Comparison of ENCODE assay signal across 26 cellular contexts in the genomic region with DNA sequence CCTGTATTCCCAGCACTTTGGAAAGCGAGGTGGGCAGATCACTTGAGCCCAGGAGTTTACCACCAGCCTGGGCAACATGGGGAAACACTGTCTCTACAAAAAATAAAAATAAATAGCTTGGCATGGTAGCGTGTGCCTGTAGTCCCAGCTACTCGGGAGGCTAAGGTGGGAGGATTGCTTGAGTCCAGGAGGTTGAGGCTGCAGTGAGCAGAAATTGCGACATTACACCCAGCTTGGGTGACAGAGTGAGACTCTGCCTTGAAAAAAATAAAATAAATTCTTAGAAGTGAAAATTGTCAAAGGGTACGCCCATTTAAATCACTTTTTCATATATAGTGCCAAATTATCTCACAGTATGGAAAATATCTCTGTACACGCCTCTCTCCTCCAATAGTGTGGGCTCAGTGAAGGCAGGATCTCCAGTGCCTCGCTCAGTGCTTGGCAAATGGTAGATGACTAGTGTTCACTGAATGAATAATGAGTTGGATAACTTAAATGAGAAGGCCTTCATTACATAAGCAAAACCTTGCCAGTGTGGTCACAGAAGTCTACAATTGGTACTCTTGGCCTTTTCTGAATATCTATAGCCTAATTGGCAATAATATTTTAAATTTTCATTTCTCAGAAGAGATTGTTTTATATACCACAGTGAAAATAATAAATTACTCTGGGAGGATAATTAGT. TPM values are rescaled to one million over a fixed set of nuclear protein-coding genes. Genes with fewer than 3 reads are reported as not detected.
DNase-seq lines count a peak whose midpoint lies in the region; ATAC-seq and TF ChIP-seq lines count a peak whose summit lies in the region.
"Had no signal": no experiment of that assay in that cellular context is flagged by ENCODE, and none has a peak within 500 bp of the region (broad histone marks: within the 10 kb centered on the region; RNA-seq: fewer than 3 reads in every experiment).

No MANE protein-coding gene starts in this region.

- H3K4me2 ChIP-seq in hepatocyte, result peak overlapping the region; percentile 15

- DNase-seq in MCF 10A (ENCODE audit: unreplicated experiment) (no peak), hepatocyte (ENCODE audit: low spot score) (no peak), progenitor cell of endocrine pancreas (ENCODE audit: low spot score, unreplicated experiment) (no peak), EL (no peak), head of caudate nucleus (no peak)
- no peak for DNase-seq in stimulated activated naive CD8-positive, alpha-beta T cell treated with anti-CD3 and anti-CD28 coated beads, Interleukin-15, Interleukin-2, amounts not matched to agents 100 U/mL and 50 U/mL, for 24 hours
- DNase-seq: activated CD4-positive, alpha-beta T cell treated with anti-CD3 and anti-CD28 coated beads for 48 hours; activated CD8-positive, alpha-beta memory T cell treated with anti-CD3 and anti-CD28 coated beads, Interleukin-2, amount 50 U/mL, for 4 hours; activated effector memory CD4-positive, alpha-beta T cell treated with anti-CD3 and anti-CD28 coated beads, Interleukin-2, amount 50 U/mL, for 16 hours; adrenal gland; CD8-positive, alpha-beta T cell; DMS79; effector CD4-positive, alpha-beta T cell; heart left ventricle; KG1; MV-4-11; NCI-H524; posterior cingulate gyrus; stimulated activated CD4-positive, alpha-beta T cell treated with anti-CD3 and anti-CD28 coated beads, Interleukin-2, amount 100 ng/mL, for 48 hours; T-helper 1 cell; uterus had no signal

- H3K36me3 ChIP-seq in HEK293 (ENCODE audit: control insufficient read depth in 2 of 2, insufficient read depth in 1 of 2, low read length in 2 of 2) (no peaks in the 10 kb centered on the region), hepatocyte (replicated peaks; ENCODE audit: insufficient read depth, low read depth) (no peaks in the 10 kb centered on the region)
- H3K36me3 ChIP-seq: adrenal gland, heart left ventricle, uterus had no signal

- 97% methylated on average over 7 of the region's 7 CpGs for WGBS in hepatocyte (ENCODE audit: low lambda C conversion rate, missing lambda C conversion rate)

- H3K4me1 ChIP-seq in HEK293 (ENCODE audit: control insufficient read depth, insufficient read depth, low read length), result peaks cover 10% of the 10 kb centered on the region
- peaks cover 6% of the 10 kb centered on the region for H3K4me1 ChIP-seq in hepatocyte (ENCODE audit: insufficient read depth)
- H3K4me1 ChIP-seq: adrenal gland, heart left ventricle, uterus had no signal

- no peak overlapping the region; the same call in 1 of the 2 replicates for H3K27ac ChIP-seq in HEK293 (ENCODE audit: extremely low read depth, low read depth, low read length)
- H3K27ac ChIP-seq in hepatocyte, result peak overlapping the region; percentile 80
- H3K27ac ChIP-seq: heart left ventricle, uterus had no signal

- H2AFZ ChIP-seq in hepatocyte, result no peak overlapping the region

- TF ChIP-seq CTCF in HEK293 (tag by site-specific recombination; IDR thresholded peaks at IDR 0.05) (no peak), MCF 10A (IDR thresholded peaks at IDR 0.05; ENCODE audit: unreplicated experiment) (no peak), hepatocyte (IDR thresholded peaks at IDR 0.05; ENCODE audit: poor library complexity) (no peak), progenitor cell of endocrine pancreas (IDR thresholded peaks at IDR 0.05; ENCODE audit: unreplicated experiment) (no peak)

- H3K4me1 Mint-ChIP-seq in MCF 10A (ENCODE audit: insufficient read depth, unreplicated experiment) (peaks cover 30% of the 10 kb centered on the region), progenitor cell of endocrine pancreas (ENCODE audit: low read depth) (peaks cover 6% of the 10 kb centered on the region)
- H3K4me1 Mint-ChIP-seq: central memory CD8-positive, alpha-beta T cell had no signal

- H3K9me3 Mint-ChIP-seq in MCF 10A (ENCODE audit: unreplicated experiment), result no peaks in the 10 kb centered on the region
- H3K9me3 Mint-ChIP-seq in progenitor cell of endocrine pancreas (ENCODE audit: low read depth), result peaks cover 1% of the 10 kb centered on the region
- H3K9me3 Mint-ChIP-seq: CD8-positive, alpha-beta T cell; central memory CD8-positive, alpha-beta T cell had no signal

- no peaks in the 10 kb centered on the region for H4K20me1 ChIP-seq in hepatocyte (ENCODE audit: insufficient read depth, poor library complexity, severe bottlenecking)

- H3K27me3 ChIP-seq in hepatocyte, result no peaks in the 10 kb centered on the region
- H3K27me3 ChIP-seq: adrenal gland, heart left ventricle, uterus had no signal

- no TSS peak for BruUV-seq in MCF 10A (replicated peaks; lab: Mats Ljungman, UMichigan)

- H3K27me3 Mint-ChIP-seq in MCF 10A (ENCODE audit: insufficient read depth, unreplicated experiment) (no peaks in the 10 kb centered on the region), progenitor cell of endocrine pancreas (no peaks in the 10 kb centered on the region)

- H3K36me3 Mint-ChIP-seq in MCF 10A (ENCODE audit: insufficient read depth, unreplicated experiment) (no peaks in the 10 kb centered on the region), progenitor cell of endocrine pancreas (ENCODE audit: insufficient read depth) (no peaks in the 10 kb centered on the region)
- H3K36me3 Mint-ChIP-seq: CD8-positive, alpha-beta T cell had no signal

- CTCF ChIA-PET in HEK293 (lab: Yijun Ruan, JAX) (interaction anchor here (0.6 to 1.7 kb wide), 7 partner anchors 9 to 402 kb away, joined by 3 to 7 read pairs (median 4); a partner anchor contains a TSS), MCF 10A (lab: Yijun Ruan, JAX) (interaction anchor here (0.6 to 4.9 kb wide), 7 partner anchors 10 to 113 kb away, joined by 3 to 24 read pairs (median 3); a partner anchor contains a TSS)

- intact Hi-C loops in MCF 10A (cut with micrococcal nuclease) (no loop called here), head of caudate nucleus (cut with DNase I) (no loop called here)

- H3K4me3 Mint-ChIP-seq in MCF 10A (ENCODE audit: unreplicated experiment), result peak overlapping the region; percentile 34
- H3K4me3 Mint-ChIP-seq in progenitor cell of endocrine pancreas (ENCODE audit: low read depth), result no peak overlapping the region
- H3K4me3 Mint-ChIP-seq: CD8-positive, alpha-beta T cell; central memory CD8-positive, alpha-beta T cell had no signal

- no peaks in the 10 kb centered on the region for H3K9me2 ChIP-seq in hepatocyte (replicated peaks; ENCODE audit: insufficient read depth)

- H3K27ac Mint-ChIP-seq in MCF 10A (ENCODE audit: low read depth, unreplicated experiment) (peak overlapping the region; percentile 1), progenitor cell of endocrine pancreas (peak overlapping the region; percentile 50)
- H3K27ac Mint-ChIP-seq: CD8-positive, alpha-beta T cell had no signal

- no peaks in the 10 kb centered on the region for H3K9me3 ChIP-seq in HEK293 (ENCODE audit: control insufficient read depth, insufficient read depth, low read depth, low read length)
- no peaks in the 10 kb centered on the region for H3K9me3 ChIP-seq in hepatocyte (ENCODE audit: low read depth)
- H3K9me3 ChIP-seq: adrenal gland, heart left ventricle, uterus had no signal

- H3K4me3 ChIP-seq in HEK293 (ENCODE audit: low read depth, low read length) (no peak overlapping the region), hepatocyte (no peak overlapping the region)
- H3K4me3 ChIP-seq: adrenal gland, heart left ventricle, skin epidermis, uterus had no signal

- POLR2A ChIA-PET in HEK293 (lab: Yijun Ruan, JAX), result interaction anchor here (1.1 to 1.4 kb wide), 2 partner anchors 62 kb away, joined by 8 to 11 read pairs; a partner anchor contains a TSS
- POLR2A ChIA-PET in MCF 10A (lab: Yijun Ruan, JAX), result interaction anchor here (0.5 to 5.5 kb wide), 10 partner anchors 8 to 1391 kb away, joined by 3 to 68 read pairs (median 8); a partner anchor contains a TSS

- no peaks in the 10 kb centered on the region for H3K79me2 ChIP-seq in hepatocyte

- ATAC-seq in stimulated activated naive CD8-positive, alpha-beta T cell treated with anti-CD3 and anti-CD28 coated beads, Interleukin-15, Interleukin-2, amounts not matched to agents 100 U/mL and 50 U/mL, for 24 hours, result no peak
- ATAC-seq in GM19455 (IDR thresholded peaks at IDR 0.05; ENCODE audit: unreplicated experiment), result no peak
- ATAC-seq: CD8-positive, alpha-beta T cell had no signal

TF ChIP-seq in HEK293, 187 proteins besides CTCF, POLR2A, EP300 and RAD21:
- TF ChIP-seq ZNF664 (tag by site-specific recombination; IDR thresholded peaks at IDR 0.05) (peak; percentile 58; the same call in 1 of the 2 replicates), ZNF114 (tag by site-specific recombination; IDR thresholded peaks at IDR 0.05) (no peak)

RNA-seq across cellular contexts. Expression of a gene that starts 9.4 kb away (rescaled TPM):
- total RNA-seq in MCF 10A (2022) (1.6 and 2.2 TPM in 2 replicates), hepatocyte (0.52 and 0.80 TPM in 2 replicates), progenitor cell of endocrine pancreas (not detected in 2 replicates)
- polyA plus RNA-seq in hepatocyte, result 0.80 and 1.1 TPM in 2 replicates
- polyA plus RNA-seq: neural cell had no signal
